9 cellular contexts compared by ENCODE assay signal in the genomic region with DNA sequence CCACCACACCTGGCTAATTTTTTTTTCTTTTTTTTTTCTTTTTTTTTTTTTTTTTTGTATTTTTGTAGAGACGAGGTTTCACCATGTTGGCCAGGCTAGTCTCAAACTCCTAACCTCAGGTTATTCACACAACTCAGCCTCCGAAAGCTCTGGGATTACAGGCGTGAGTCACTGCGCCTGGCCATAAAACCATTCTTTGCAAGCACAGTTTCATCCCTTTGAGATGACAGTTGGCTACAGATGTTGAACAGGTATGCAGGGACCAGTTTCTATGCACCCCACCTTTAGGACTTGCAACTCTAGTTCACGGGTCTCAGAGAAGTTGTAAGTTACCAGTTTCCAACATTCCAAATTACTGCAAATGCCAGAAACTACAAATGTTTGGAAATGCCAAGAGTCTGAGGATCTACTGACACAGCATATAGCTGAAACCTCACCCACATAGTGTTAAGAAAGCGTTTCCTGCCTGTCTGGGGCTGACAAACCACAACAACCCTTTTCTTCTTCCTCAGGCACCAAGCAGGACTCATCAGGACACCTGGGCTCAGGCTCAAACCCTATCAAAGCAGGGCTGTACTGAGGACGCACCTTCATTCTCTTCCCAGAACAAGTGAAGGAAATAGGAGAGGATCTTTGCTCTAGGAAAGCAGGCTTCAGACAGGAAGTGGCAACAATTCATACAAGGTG. TPM values are rescaled to one million over a fixed set of nuclear protein-coding genes. Genes with fewer than 3 reads are reported as not detected.
DNase-seq lines count a peak whose midpoint lies in the region; ATAC-seq, FAIRE-seq and TF ChIP-seq lines count a peak whose summit lies in the region.
"Had no signal": no experiment of that assay in that cellular context is flagged by ENCODE, and none has a peak within 500 bp of the region (broad histone marks: within the 10 kb centered on the region; RNA-seq: fewer than 3 reads in every experiment).

No MANE protein-coding gene starts in this region.

- DNase-seq in SKM-1 treated with dmso at 0.1 percent for 144 hours (lab: John Stamatoyannopoulos, UW; ENCODE audit: unreplicated experiment) (peak; percentile 92), brain microvascular endothelial cell (peak; percentile 40), small intestine (peak; percentile 44), DMS53 treated with DMSO at 0.1 percent for 48 hours (lab: John Stamatoyannopoulos, UW; ENCODE audit: unreplicated experiment) (no peak), hepatic stellate cell (ENCODE audit: low spot score) (no peak), NCI-H510A treated with DMSO at 0.1 percent for 48 hours (lab: John Stamatoyannopoulos, UW) (no peak)

- ATAC-seq in GM19043 (IDR thresholded peaks at IDR 0.05; ENCODE audit: low read depth, unreplicated experiment) (peak; percentile 65), HG03045 (IDR thresholded peaks at IDR 0.05; ENCODE audit: unreplicated experiment) (peak; percentile 58)

- in situ Hi-C loops in brain microvascular endothelial cell (cut with HindIII; ENCODE audit: low pct_ligation_motif_present, low sequenced_read_pairs), result no loop called here

- H3K4me1 ChIP-seq in small intestine (ENCODE audit: control insufficient read depth in 2 of 2, insufficient read depth in 1 of 2, low read depth in 1 of 2, low read length in 1 of 2), result peaks cover 5 to 24% of the 10 kb centered on the region in 2 donors

- H3K27ac ChIP-seq in brain microvascular endothelial cell (peak overlapping the region; percentile 2), small intestine (ENCODE audit: low read depth in 1 of 2, low read length in 1 of 2) (peak overlapping the region; percentile 38 to 63)

- no peak for FAIRE-seq in small intestine (lab: Jason Lieb, UNC)
- FAIRE-seq: TTC549 had no signal

- H3K36me3 ChIP-seq in brain microvascular endothelial cell (replicated peaks) (no peaks in the 10 kb centered on the region), small intestine (ENCODE audit: control insufficient read depth in 2 of 2, insufficient read depth in 2 of 2, low read length in 2 of 2) (no peaks in the 10 kb centered on the region)

- 66 to 85% (median 71%) methylated on average over 7 of the region's 7 CpGs for WGBS in small intestine, 3 donors

- no peak for TF ChIP-seq CTCF in brain microvascular endothelial cell (IDR thresholded peaks at IDR 0.05; ENCODE audit: low read depth, low read length, missing control alignments)

- H3K9me3 ChIP-seq in small intestine (ENCODE audit: control insufficient read depth, low read depth), result no peaks in the 10 kb centered on the region

- no peak overlapping the region for H3K4me3 ChIP-seq in brain microvascular endothelial cell (ENCODE audit: low read depth, low read length)
- no peak overlapping the region for H3K4me3 ChIP-seq in small intestine (ENCODE audit: low read depth in 1 of 2, low read length in 2 of 2)

- H3K27me3 ChIP-seq in brain microvascular endothelial cell (replicated peaks) (no peaks in the 10 kb centered on the region), small intestine (ENCODE audit: control insufficient read depth in 2 of 2, insufficient read depth in 2 of 2, low read length in 2 of 2) (no peaks in the 10 kb centered on the region)

RNA-seq across cellular contexts. Expression of a gene that starts 22.9 kb away (rescaled TPM):
- 10 to 100 TPM; 15.1 to 32.4 (median 26.2) TPM for polyA plus RNA-seq in small intestine

Comparison
In these comparisons a context has a peak if more than half of its experiments do, and no peak if none do; other contexts are left out.
1. DNase-seq: peak in SKM-1 treated with dmso at 0.1 percent for 144 hours (single experiment), brain microvascular endothelial cell (single experiment) and small intestine (single experiment); none in DMS53 treated with DMSO at 0.1 percent for 48 hours (single experiment), hepatic stellate cell (single experiment) and NCI-H510A treated with DMSO at 0.1 percent for 48 hours (single experiment).